In the genomic region with DNA sequence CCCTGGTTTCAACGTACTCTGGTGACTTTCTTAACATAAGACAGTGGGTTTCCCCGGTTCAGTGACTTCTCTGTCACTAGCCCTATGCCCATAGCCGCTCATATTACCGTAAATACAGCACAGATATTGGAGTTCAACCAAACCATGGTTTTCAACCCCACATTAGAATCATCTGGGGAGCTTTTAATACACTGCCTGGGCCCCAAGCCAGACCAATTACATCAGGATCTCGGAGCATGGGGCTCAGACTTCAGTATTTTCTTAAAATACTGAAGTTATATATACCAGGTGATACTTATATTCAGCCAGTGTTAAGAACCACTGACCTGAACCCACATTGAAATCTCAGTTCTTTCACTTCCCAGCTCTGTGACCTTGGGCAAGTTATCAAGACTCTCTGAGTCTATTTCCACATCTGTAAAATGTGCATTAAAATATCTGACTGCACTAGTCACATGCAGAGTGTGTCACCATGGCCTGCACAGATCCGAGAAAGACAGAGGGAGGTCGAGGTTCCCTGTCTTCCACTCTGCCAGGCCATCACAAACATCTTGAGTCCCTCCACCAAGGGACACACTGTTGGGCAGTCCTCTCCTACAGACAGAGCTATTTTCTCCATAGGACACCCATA, we compare ENCODE assay signal across 1 cellular context.
TF ChIP-seq lines count a peak whose summit lies in the region.

No MANE protein-coding gene starts in this region.

TF ChIP-seq in SK-N-SH, 30 proteins besides CTCF, POLR2A, EP300 and RAD21 (continued from another document):
- TF ChIP-seq GABPA (IDR thresholded peaks at IDR 0.05; ENCODE audit: low read depth) (no peak), NRF1 (IDR thresholded peaks at IDR 0.05; ENCODE audit: low read depth, low read length) (no peak), RFX5 (IDR thresholded peaks at IDR 0.05; ENCODE audit: low read length) (no peak), ZBTB33 (IDR thresholded peaks at IDR 0.05; ENCODE audit: borderline replicate concordance, low read depth) (no peak), FOSL2 (IDR thresholded peaks at IDR 0.05; ENCODE audit: borderline replicate concordance, low read depth) (no peak), CHD2 (IDR thresholded peaks at IDR 0.05; ENCODE audit: low read length, partially characterized antibody) (no peak), FOXJ3 (CRISPR knock-in tag; IDR thresholded peaks at IDR 0.05) (no peak), RXRA (IDR thresholded peaks at IDR 0.05; ENCODE audit: borderline replicate concordance, low read depth) (no peak), ELF1 (IDR thresholded peaks at IDR 0.05) (no peak), USF1 (IDR thresholded peaks at IDR 0.05; ENCODE audit: borderline replicate concordance, low read depth) (no peak), TCF12 (IDR thresholded peaks at IDR 0.05) (no peak), RCOR1 (IDR thresholded peaks at IDR 0.05; ENCODE audit: low read length) (no peak), JUND (IDR thresholded peaks at IDR 0.05) (no peak), NFIC (IDR thresholded peaks at IDR 0.05; ENCODE audit: borderline replicate concordance) (no peak), FOXM1 (IDR thresholded peaks at IDR 0.05; ENCODE audit: low read depth) (no peak)
